In the genomic region with DNA sequence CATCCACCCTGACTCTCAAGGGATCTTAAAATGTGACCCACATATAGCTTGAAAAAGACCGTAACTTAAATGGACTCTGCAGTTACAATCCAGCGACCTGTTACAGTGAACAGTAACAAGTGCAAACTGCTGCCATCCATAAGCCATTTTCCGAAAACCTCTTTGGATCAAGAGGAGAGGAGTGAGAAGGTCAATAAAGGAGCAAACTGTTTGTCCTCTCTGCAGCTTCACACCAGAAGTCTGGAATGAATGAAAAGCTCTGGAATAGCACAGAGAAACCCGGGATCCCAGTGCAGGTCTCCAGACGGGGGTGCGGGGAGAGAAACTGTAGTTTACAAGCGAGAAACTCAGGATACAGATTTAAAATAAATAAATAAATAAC, we compare ENCODE assay signal across 8 cellular contexts. TPM values are rescaled to one million over a fixed set of nuclear protein-coding genes. Genes with fewer than 3 reads are reported as not detected.
A peak's percentile ranks its signal among the peaks of the same experiment; 100 is the strongest.
DNase-seq lines count a peak whose midpoint lies in the region; ATAC-seq and TF ChIP-seq lines count a peak whose summit lies in the region.

No MANE protein-coding gene starts in this region.

- H3K9me3 ChIP-seq in parathyroid adenoma (ENCODE audit: control insufficient read depth, low read length), result no peaks in the 10 kb centered on the region

- no peak for ATAC-seq in stimulated activated naive CD8-positive, alpha-beta T cell treated with anti-CD3 and anti-CD28 coated beads, Interleukin-15, Interleukin-2, amounts not matched to agents 100 U/mL and 50 U/mL, for 24 hours
- ATAC-seq in T-cell (replicated peaks in 1 of 4) (no peak), HG02970 (IDR thresholded peaks at IDR 0.05; ENCODE audit: low FRiP score, unreplicated experiment) (no peak)

- peak overlapping the region; percentile 72 for H3K4me2 ChIP-seq in parathyroid adenoma (ENCODE audit: low read length)

- no peak overlapping the region for H3K27ac ChIP-seq in parathyroid adenoma

- H3K9me3 Mint-ChIP-seq in stimulated activated naive CD8-positive, alpha-beta T cell treated with anti-CD3 and anti-CD28 coated beads, Interleukin-15, Interleukin-2, amounts not matched to agents 100 ng/mL and 50 ng/mL, for 24 hours, result no peaks in the 10 kb centered on the region
- no peaks in the 10 kb centered on the region for H3K9me3 Mint-ChIP-seq in T-cell

- H3K4me3 Mint-ChIP-seq in stimulated activated naive CD8-positive, alpha-beta T cell treated with anti-CD3 and anti-CD28 coated beads, Interleukin-15, Interleukin-2, amounts not matched to agents 100 ng/mL and 50 ng/mL, for 24 hours, result peak overlapping the region; percentile 90
- peak overlapping the region; percentile 88 to 97 (median 88) for H3K4me3 Mint-ChIP-seq in T-cell

- H3K4me3 ChIP-seq in fibroblast of the aortic adventitia (ENCODE audit: low read depth, low read length) (peak overlapping the region; percentile 89), parathyroid adenoma (ENCODE audit: low read depth, low read length) (peak overlapping the region; percentile 62)

- no peak overlapping the region for H3K9ac ChIP-seq in parathyroid adenoma

- CTCF ChIA-PET in T-cell (lab: Charles Lee), result interaction anchor here in 1 of 2 donors (1.0 kb wide), 1 partner anchor 464 kb away, joined by 8 read pairs; no protein-coding TSS in a partner anchor

- H3K4me1 Mint-ChIP-seq in stimulated activated naive CD8-positive, alpha-beta T cell treated with anti-CD3 and anti-CD28 coated beads, Interleukin-15, Interleukin-2, amounts not matched to agents 100 ng/mL and 50 ng/mL, for 24 hours (ENCODE audit: low read depth), result peaks cover 35% of the 10 kb centered on the region
- H3K4me1 Mint-ChIP-seq in T-cell, result peaks cover 32 to 43% (median 33%) of the 10 kb centered on the region in 3 donors

- H3K36me3 Mint-ChIP-seq in stimulated activated naive CD8-positive, alpha-beta T cell treated with anti-CD3 and anti-CD28 coated beads, Interleukin-15, Interleukin-2, amounts not matched to agents 100 ng/mL and 50 ng/mL, for 24 hours (ENCODE audit: low read depth), result peaks cover 15% of the 10 kb centered on the region
- peaks cover 18% of the 10 kb centered on the region for H3K36me3 Mint-ChIP-seq in T-cell

- no peaks in the 10 kb centered on the region for H3K4me1 ChIP-seq in parathyroid adenoma

- no peaks in the 10 kb centered on the region for H3K27me3 ChIP-seq in parathyroid adenoma (ENCODE audit: control insufficient read depth, insufficient read depth, low read length)

- peak overlapping the region; percentile 31 for H2AFZ ChIP-seq in parathyroid adenoma

- H3K36me3 ChIP-seq in parathyroid adenoma (ENCODE audit: control insufficient read depth, insufficient read depth, low read length), result no peaks in the 10 kb centered on the region

- no peaks in the 10 kb centered on the region for H3K79me2 ChIP-seq in parathyroid adenoma

- no peak for DNase-seq in stimulated activated naive CD8-positive, alpha-beta T cell treated with anti-CD3 and anti-CD28 coated beads, Interleukin-15, Interleukin-2, amounts not matched to agents 100 U/mL and 50 U/mL, for 24 hours
- DNase-seq in T-cell (no peak), fibroblast of the aortic adventitia (ENCODE audit: low read depth) (peak; percentile 15), COLO829 (ENCODE audit: low spot score) (no peak), NCI-H187 treated with DMSO at 0.1 percent for 48 hours (lab: John Stamatoyannopoulos, UW) (no peak)

- no peak for TF ChIP-seq CTCF in fibroblast of the aortic adventitia (IDR thresholded peaks at IDR 0.05; ENCODE audit: insufficient read depth, low read length)
- TF ChIP-seq CTCF in parathyroid adenoma (IDR thresholded peaks at IDR 0.05), result no peak

- H3K27me3 Mint-ChIP-seq in stimulated activated naive CD8-positive, alpha-beta T cell treated with anti-CD3 and anti-CD28 coated beads, Interleukin-15, Interleukin-2, amounts not matched to agents 100 ng/mL and 50 ng/mL, for 24 hours, result peaks cover 3% of the 10 kb centered on the region
- H3K27me3 Mint-ChIP-seq in T-cell, result no peaks in the 10 kb centered on the region

- peak overlapping the region; percentile 84 for H3K27ac Mint-ChIP-seq in stimulated activated naive CD8-positive, alpha-beta T cell treated with anti-CD3 and anti-CD28 coated beads, Interleukin-15, Interleukin-2, amounts not matched to agents 100 ng/mL and 50 ng/mL, for 24 hours
- peak overlapping the region; percentile 47 to 71 for H3K27ac Mint-ChIP-seq in T-cell

- POLR2A ChIA-PET in T-cell (lab: Charles Lee), result interaction anchor here in 1 of 2 donors (0.7 kb wide), 1 partner anchor 611 kb away, joined by 3 read pairs; no protein-coding TSS in a partner anchor

RNA-seq across cellular contexts. Expression of gene ZDHHC21, which starts 0.7 kb away (rescaled TPM):
- total RNA-seq in T-cell, result 1 to 10 TPM; 3.6 to 6.2 (median 4.9) TPM
- 11.8 and 21.3 TPM in 2 replicates for total RNA-seq in fibroblast of the aortic adventitia (ENCODE audit: low replicate concordance)

RNA-seq across cellular contexts. Expression of gene CER1, which starts 30.0 kb away (rescaled TPM):
- not detected for total RNA-seq in T-cell
- not detected in 2 replicates for total RNA-seq in fibroblast of the aortic adventitia (ENCODE audit: low replicate concordance)
